8 cellular contexts compared by ENCODE assay signal in the genomic region with DNA sequence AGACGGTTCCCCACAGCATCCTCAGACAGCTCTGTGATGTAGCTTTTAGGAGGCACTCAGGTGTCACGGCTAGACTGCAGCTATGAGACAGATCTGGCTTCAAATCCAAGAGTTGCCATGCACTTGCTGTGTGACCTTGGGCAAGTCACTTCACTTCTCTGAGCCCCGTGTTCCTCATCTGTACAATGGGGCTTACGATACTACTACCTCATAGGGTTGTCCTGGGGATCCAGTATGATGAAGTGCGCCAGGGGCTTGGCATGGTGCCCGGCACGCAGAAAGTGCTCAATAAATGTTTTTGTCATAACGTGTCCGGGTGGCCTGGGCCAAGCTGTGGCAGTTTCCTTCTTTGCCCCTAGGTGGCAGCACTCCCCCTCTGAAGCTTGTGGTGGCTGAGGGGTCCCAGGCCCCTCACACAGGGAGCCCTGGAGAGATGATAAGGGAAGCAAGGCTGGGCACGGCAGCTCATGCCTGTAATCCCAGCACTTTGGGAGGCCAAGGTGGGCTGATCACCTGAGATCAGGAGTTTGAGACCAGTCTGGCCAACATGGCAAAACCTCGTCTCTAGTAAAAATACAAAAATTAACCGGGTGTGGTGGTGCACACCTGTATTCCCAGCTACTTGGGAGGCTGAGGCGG. TPM values are rescaled to one million over a fixed set of nuclear protein-coding genes. Genes with fewer than 3 reads are reported as not detected.
A peak's percentile ranks its signal among the peaks of the same experiment; 100 is the strongest.
DNase-seq lines count a peak whose midpoint lies in the region; ATAC-seq and TF ChIP-seq lines count a peak whose summit lies in the region.

No MANE protein-coding gene starts in this region.

- H3K27me3 ChIP-seq in SK-N-SH (ENCODE audit: insufficient read depth), result no peaks in the 10 kb centered on the region
- H3K27me3 ChIP-seq in adrenal gland, result no peaks in the 10 kb centered on the region
- no peaks in the 10 kb centered on the region for H3K27me3 ChIP-seq in iPS DF 6.9 (ENCODE audit: control insufficient read depth, insufficient read depth, low read length)

- H3K4me3 ChIP-seq in SK-N-SH (ENCODE audit: low read depth in 2 of 2, low read length in 1 of 2), result peak overlapping the region in 1 of 2 experiments; percentile 39; a peak in 1 of 4 replicates
- no peak overlapping the region for H3K4me3 ChIP-seq in adrenal gland
- no peak overlapping the region for H3K4me3 ChIP-seq in iPS DF 6.9 (ENCODE audit: low read length)

- ATAC-seq in HG03354 (IDR thresholded peaks at IDR 0.05; ENCODE audit: poor library complexity, severe bottlenecking, unreplicated experiment), result no peak

- CTCF ChIA-PET in SK-N-SH (lab: Yijun Ruan, JAX), result interaction anchor here (0.9 to 3.1 kb wide), 30 partner anchors 9 to 305 kb away, joined by 3 to 16 read pairs (median 4); a partner anchor contains a TSS

- H3K27ac ChIP-seq in SK-N-SH (ENCODE audit: low read depth in 2 of 2, low read length in 1 of 2), result no peak overlapping the region
- H3K27ac ChIP-seq in adrenal gland, result no peak overlapping the region
- H3K27ac ChIP-seq in iPS DF 6.9 (ENCODE audit: low read length), result no peak overlapping the region

- no peaks in the 10 kb centered on the region for H4K20me1 ChIP-seq in SK-N-SH (ENCODE audit: insufficient read depth)

- WGBS in SK-N-SH (ENCODE audit: low lambda C conversion rate), result 82% methylated on average over 9 of the region's 13 CpGs
- 61 to 66% (median 64%) methylated on average over 7 to 13 of the region's 13 CpGs for WGBS in adrenal gland, 4 donors
- no CpG with 5 or more reads among the region's 13 CpGs for WGBS in iPS DF 6.9 (ENCODE audit: insufficient coverage, insufficient read length)

- no peak overlapping the region for H2AFZ ChIP-seq in SK-N-SH (ENCODE audit: low read depth)

- DNase-seq in NCI-H524 (lab: John Stamatoyannopoulos, UW), result peak; percentile 23 to 35
- DNase-seq in NCI-H524 treated with DMSO at 0.1 percent for 48 hours (lab: John Stamatoyannopoulos, UW), result no peak
- DNase-seq in SK-N-SH, result peak; percentile 87
- peak in 4 of 7 donors; percentile 42 to 68 (median 52) for DNase-seq in adrenal gland
- DNase-seq in iPS DF 6.9 (ENCODE audit: low read depth, low spot score), result peak; percentile 63
- DNase-seq in stimulated activated CD4-positive, alpha-beta T cell treated with anti-CD3 and anti-CD28 coated beads, Interleukin-2, amount 100 ng/mL, for 48 hours, result peak; percentile 57 to 60
- no peak for DNase-seq in GDM1 (lab: John Stamatoyannopoulos, UW)

- H3K4me1 ChIP-seq in SK-N-SH (ENCODE audit: control insufficient read depth in 1 of 2, insufficient read depth in 2 of 2, low read depth in 1 of 2, low read length in 1 of 2) (peaks cover 7 to 30% of the 10 kb centered on the region in 2 experiments; a peak in 2 of 4 replicates), adrenal gland (replicated peaks in 1 of 2) (peaks cover 0 to 8% of the 10 kb centered on the region in 2 donors), iPS DF 6.9 (ENCODE audit: control insufficient read depth, insufficient read depth, low read length) (0 out of 2 replicates have a peak, but pooled peaks cover 3% of the 10 kb centered on the region)

- H3K9me3 ChIP-seq in SK-N-SH, result no peaks in the 10 kb centered on the region
- H3K9me3 ChIP-seq in adrenal gland (replicated peaks in 1 of 3), result no peaks in the 10 kb centered on the region
- no peaks in the 10 kb centered on the region for H3K9me3 ChIP-seq in iPS DF 6.9 (ENCODE audit: control insufficient read depth, insufficient read depth, low read length)

- no peak for TF ChIP-seq POLR2A in adrenal gland (IDR thresholded peaks at IDR 0.05)

- TF ChIP-seq RAD21 in SK-N-SH (IDR thresholded peaks at IDR 0.05; ENCODE audit: low read length), result peak; percentile 76

- intact Hi-C loops in adrenal gland (cut with DNase I), result no loop called here

- H3K79me2 ChIP-seq in SK-N-SH (ENCODE audit: insufficient read depth), result no peaks in the 10 kb centered on the region

- peaks cover 8% of the 10 kb centered on the region for H3F3A ChIP-seq in SK-N-SH (replicated peaks; ENCODE audit: insufficient read depth)

- no peak for TF ChIP-seq EP300 in SK-N-SH (IDR thresholded peaks at IDR 0.05; ENCODE audit: borderline replicate concordance in 1 of 2, low read depth in 1 of 2, low read length in 1 of 2)

- POLR2A ChIA-PET in SK-N-SH (lab: Yijun Ruan, JAX), result interaction anchor here (1.1 kb wide), 1 partner anchor 20 kb away, joined by 3 read pairs; no protein-coding TSS in a partner anchor

- peak; percentile 90 for TF ChIP-seq CTCF in SK-N-SH (IDR thresholded peaks at IDR 0.05)
- TF ChIP-seq CTCF in adrenal gland (IDR thresholded peaks at IDR 0.05), result peak; percentile 56 to 74 (median 68)

- H3K9me2 ChIP-seq in SK-N-SH, result no peaks in the 10 kb centered on the region

- no peaks in the 10 kb centered on the region for H3K36me3 ChIP-seq in SK-N-SH (replicated peaks in 1 of 2; ENCODE audit: control insufficient read depth in 1 of 2, insufficient read depth in 2 of 2, low read length in 1 of 2)
- H3K36me3 ChIP-seq in adrenal gland (replicated peaks in 1 of 2), result peaks cover 0 to 4% of the 10 kb centered on the region in 2 donors
- H3K36me3 ChIP-seq in iPS DF 6.9 (ENCODE audit: control insufficient read depth, insufficient read depth, low read length), result no peaks in the 10 kb centered on the region; the same call in 1 of the 2 replicates

- H3K4me2 ChIP-seq in SK-N-SH, result no peak overlapping the region

- no peak overlapping the region for H3K9ac ChIP-seq in SK-N-SH

TF ChIP-seq in SK-N-SH, 30 proteins besides CTCF, POLR2A, EP300 and RAD21:
- TF ChIP-seq YY1 (IDR thresholded peaks at IDR 0.05; ENCODE audit: low read depth) (no peak), NFIC (IDR thresholded peaks at IDR 0.05; ENCODE audit: borderline replicate concordance) (no peak), SMC3 (IDR thresholded peaks at IDR 0.05; ENCODE audit: low read depth, low read length) (peak; percentile 48; the same call in 1 of the 2 replicates), CHD2 (IDR thresholded peaks at IDR 0.05; ENCODE audit: low read length, partially characterized antibody) (no peak), FOXJ3 (CRISPR knock-in tag; IDR thresholded peaks at IDR 0.05) (no peak), RCOR1 (IDR thresholded peaks at IDR 0.05; ENCODE audit: low read length) (no peak), FOXM1 (IDR thresholded peaks at IDR 0.05; ENCODE audit: low read depth) (no peak)
- TF ChIP-seq, protein P1, sequence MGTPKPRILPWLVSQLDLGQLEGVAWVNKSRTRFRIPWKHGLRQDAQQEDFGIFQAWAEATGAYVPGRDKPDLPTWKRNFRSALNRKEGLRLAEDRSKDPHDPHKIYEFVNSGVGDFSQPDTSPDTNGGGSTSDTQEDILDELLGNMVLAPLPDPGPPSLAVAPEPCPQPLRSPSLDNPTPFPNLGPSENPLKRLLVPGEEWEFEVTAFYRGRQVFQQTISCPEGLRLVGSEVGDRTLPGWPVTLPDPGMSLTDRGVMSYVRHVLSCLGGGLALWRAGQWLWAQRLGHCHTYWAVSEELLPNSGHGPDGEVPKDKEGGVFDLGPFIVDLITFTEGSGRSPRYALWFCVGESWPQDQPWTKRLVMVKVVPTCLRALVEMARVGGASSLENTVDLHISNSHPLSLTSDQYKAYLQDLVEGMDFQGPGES (IDR thresholded peaks at IDR 0.05; ENCODE audit: low read depth, low read length), result no peak
- TF ChIP-seq, protein P2, sequence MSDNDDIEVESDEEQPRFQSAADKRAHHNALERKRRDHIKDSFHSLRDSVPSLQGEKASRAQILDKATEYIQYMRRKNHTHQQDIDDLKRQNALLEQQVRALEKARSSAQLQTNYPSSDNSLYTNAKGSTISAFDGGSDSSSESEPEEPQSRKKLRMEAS (IDR thresholded peaks at IDR 0.05; ENCODE audit: low read depth), result no peak

RNA-seq across cellular contexts. Expression of a gene that starts 19.1 kb away (rescaled TPM):
- polyA plus RNA-seq in SK-N-SH (2012; rRNA removed) (83.1 and 123 TPM in 2 replicates), adrenal gland (100 to 1,000 TPM in 1 of 3 donors, 10 to 100 TPM in 2; 68.5 to 150 (median 86.3) TPM)
- polyA plus RNA-seq in SK-N-SH (2012; cell fraction: cytosol; rRNA removed), result 141 and 151 TPM in 2 replicates
- 28.4 and 33.7 TPM in 2 replicates for polyA plus RNA-seq in SK-N-SH (2012; cell fraction: nucleus; rRNA removed)
- total RNA-seq in adrenal gland, result 100 to 1,000 TPM in 5 of 8 donors, 10 to 100 TPM in 3; 55.1 to 132 (median 103) TPM

Comparison
In these comparisons a context has a peak if more than half of its experiments do, and no peak if none do; other contexts are left out.
1. DNase-seq: peak in NCI-H524 (2 of 2), SK-N-SH (single experiment), adrenal gland (4 of 7), iPS DF 6.9 (single experiment) and stimulated activated CD4-positive, alpha-beta T cell treated with anti-CD3 and anti-CD28 coated beads, Interleukin-2, amount 100 ng/mL, for 48 hours (2 of 2); none in NCI-H524 treated with DMSO at 0.1 percent for 48 hours (single experiment) and GDM1 (single experiment).